In the genomic region with DNA sequence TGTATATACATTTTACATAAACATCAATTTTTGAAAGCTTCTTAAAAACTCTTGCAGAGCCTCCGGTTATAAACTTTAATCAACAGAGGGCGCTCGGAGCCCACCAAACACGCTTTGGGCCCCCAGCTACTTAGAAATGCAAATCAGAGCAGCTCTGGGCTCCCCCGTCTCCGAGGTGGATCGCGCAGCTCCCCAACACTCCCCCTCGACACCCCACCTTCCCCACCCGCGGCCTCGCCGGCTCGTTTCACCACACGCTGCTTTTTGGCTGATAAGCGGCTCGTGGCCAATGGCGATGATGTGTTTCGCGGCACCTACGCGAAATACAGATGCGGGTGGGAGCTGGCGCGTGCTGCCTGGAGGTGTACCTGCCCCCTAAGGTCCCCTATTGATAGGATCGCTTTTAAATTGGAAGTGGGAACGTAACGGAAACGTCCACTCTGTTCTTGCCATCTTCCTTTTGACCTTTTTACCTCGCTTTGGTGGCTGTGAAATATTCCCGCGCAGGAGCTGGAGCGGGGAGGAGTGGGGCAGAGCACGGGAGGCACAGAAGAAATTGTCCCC, we compare ENCODE assay signal across 8 cellular contexts.
DNase-seq lines count a peak whose midpoint lies in the region; ATAC-seq, FAIRE-seq and TF ChIP-seq lines count a peak whose summit lies in the region.

No MANE protein-coding gene starts in this region.

- H3K36me3 ChIP-seq in OCI-LY3 (replicated peaks; ENCODE audit: low read depth, low read length): no peaks in the 10 kb centered on the region
- H3K36me3 ChIP-seq in mucosa of stomach (ENCODE audit: control insufficient read depth, insufficient read depth, low read length): no peaks in the 10 kb centered on the region

- H3K79me2 ChIP-seq in OCI-LY3 (ENCODE audit: low read length): no peaks in the 10 kb centered on the region

- peaks cover 56% of the 10 kb centered on the region for H3K27me3 ChIP-seq in OCI-LY3 (ENCODE audit: low read depth, low read length)
- H3K27me3 ChIP-seq in mucosa of stomach (ENCODE audit: control insufficient read depth, insufficient read depth, low read length): peaks cover 24% of the 10 kb centered on the region

- H3K4me2 ChIP-seq in OCI-LY3 (ENCODE audit: low read length): peak overlapping the region; percentile 81

- TF ChIP-seq POLR2A in erythroblast (IDR thresholded peaks at IDR 0.05; ENCODE audit: low read length): no peak

- peak; percentile 93 for TF ChIP-seq CTCF in OCI-LY3 (IDR thresholded peaks at IDR 0.05; ENCODE audit: low read depth, low read length)

- peak overlapping the region; percentile 73 for H3K4me3 ChIP-seq in OCI-LY3 (ENCODE audit: low read length)
- H3K4me3 ChIP-seq in mucosa of stomach (ENCODE audit: low read length): peak overlapping the region; percentile 57

- H3K9me3 ChIP-seq in OCI-LY3 (ENCODE audit: insufficient read depth, low read length) (no peaks in the 10 kb centered on the region), mucosa of stomach (ENCODE audit: control insufficient read depth, low read length) (no peaks in the 10 kb centered on the region)

- H3K4me1 ChIP-seq in OCI-LY3 (ENCODE audit: low read length): peaks cover 6% of the 10 kb centered on the region; the same call in 1 of the 2 replicates
- H3K4me1 ChIP-seq in mucosa of stomach (ENCODE audit: control insufficient read depth, insufficient read depth, low read length): peaks cover 18% of the 10 kb centered on the region

- DNase-seq in DMS53 (lab: John Stamatoyannopoulos, UW) (peak; percentile 87), HTR-8/SVneo (ENCODE audit: insufficient read length, low spot score) (peak; percentile 71), activated T-cell treated with anti-CD3 and anti-CD28 coated beads for 1 hour (ENCODE audit: low read depth) (peak; percentile 29), erythroblast (lab: John Stamatoyannopoulos, UW) (peak; percentile 55 to 70)
- DNase-seq in stimulated activated CD8-positive, alpha-beta memory T cell treated with anti-CD3 and anti-CD28 coated beads, Interleukin-7, amount 100 ng/mL, for 24 hours (ENCODE audit: low read depth): peak; percentile 33

- no peak for FAIRE-seq in HTR-8/SVneo (lab: Jason Lieb, UNC)

- H3K27ac ChIP-seq in OCI-LY3 (ENCODE audit: low read length): no peak overlapping the region

- no peak for ATAC-seq in HG03039 (IDR thresholded peaks at IDR 0.05; ENCODE audit: unreplicated experiment)

- H3K9ac ChIP-seq in OCI-LY3 (ENCODE audit: low read length) (no peak overlapping the region), mucosa of stomach (ENCODE audit: low read length) (peak overlapping the region; percentile 57)

- H4K20me1 ChIP-seq in OCI-LY3 (ENCODE audit: insufficient read depth, low read length): no peaks in the 10 kb centered on the region

- peak overlapping the region; percentile 9; the same call in 1 of the 2 replicates for H2AFZ ChIP-seq in OCI-LY3 (ENCODE audit: low read depth, low read length)

Comparison
In these comparisons a context has a peak if more than half of its experiments do, and no peak if none do; other contexts are left out.
1. DNase-seq: peak in every context shown above with its lines; median percentile 87 in DMS53; 71 in HTR-8/SVneo; 62 in erythroblast; 33 in stimulated activated CD8-positive, alpha-beta memory T cell treated with anti-CD3 and anti-CD28 coated beads, Interleukin-7, amount 100 ng/mL, for 24 hours; 29 in activated T-cell treated with anti-CD3 and anti-CD28 coated beads for 1 hour.